19 cellular contexts compared by ENCODE assay signal in genomic region chr17:28969706-28970393, GRCh38. TPM values are rescaled to one million over a fixed set of nuclear protein-coding genes. Genes with fewer than 3 reads are reported as not detected.
DNase-seq lines count a peak whose midpoint lies in the region; ATAC-seq, FAIRE-seq and TF ChIP-seq lines count a peak whose summit lies in the region.
"Had no signal": no experiment of that assay in that cellular context is flagged by ENCODE, and none has a peak within 500 bp of the region (broad histone marks: within the 10 kb centered on the region; RNA-seq: fewer than 3 reads in every experiment).

No MANE protein-coding gene starts in this region.

- H3K4me3 ChIP-seq in HepG2 (replicated peaks in 1 of 3; ENCODE audit: insufficient read depth in 1 of 3, low read depth in 2 of 3, low read length in 3 of 3) (no peak overlapping the region; a peak in 1 of 6 replicates), right lobe of liver (no peak overlapping the region)
- H3K4me3 ChIP-seq: A549, K562 had no signal

- H4K20me1 ChIP-seq in HepG2 (ENCODE audit: insufficient read depth, low read length): no peaks in the 10 kb centered on the region

- no peak for DNase-seq in HepG2 (ENCODE audit: low spot score)
- DNase-seq in right lobe of liver: no peak
- DNase-seq in NCI-H69 (lab: John Stamatoyannopoulos, UW): peak; percentile 64
- no peak for DNase-seq in glutamatergic neuron
- no peak for DNase-seq in NCI-H2227 (lab: John Stamatoyannopoulos, UW; ENCODE audit: unreplicated experiment)
- DNase-seq in T-helper 9 cell: no peak
- DNase-seq: DMS79 treated with DMSO at 0.1 percent for 48 hours, H9, NCI-H1105, NCI-H1694 treated with DMSO at 0.1 percent for 48 hours, NCI-H2227 treated with DMSO at 0.1 percent for 48 hours, NCI-H510A treated with DMSO at 0.1 percent for 48 hours, PC-3 had no signal

- no peaks in the 10 kb centered on the region for H3K36me3 Mint-ChIP-seq in glutamatergic neuron (ENCODE audit: unreplicated experiment)

- H2AFZ ChIP-seq in HepG2 (ENCODE audit: low read length): no peak overlapping the region

- H3K9ac ChIP-seq in HepG2 (ENCODE audit: insufficient read depth, low read depth, low read length): no peak overlapping the region

- POLR2A ChIA-PET in HepG2 (lab: Yijun Ruan, JAX): interaction anchor here (0.8 kb wide), 1 partner anchor 73 kb away, joined by 3 read pairs; the partner anchor contains the start of gene PIPOX

- H3K27me3 Mint-ChIP-seq in glutamatergic neuron (ENCODE audit: unreplicated experiment): peaks cover 6% of the 10 kb centered on the region

- no peak for FAIRE-seq in HepG2 (lab: Jason Lieb, UNC)
- FAIRE-seq: D721Med, K562 had no signal

- H3K79me2 ChIP-seq in HepG2 (ENCODE audit: insufficient read depth, low read length): no peaks in the 10 kb centered on the region

- no peak overlapping the region for H3K27ac Mint-ChIP-seq in glutamatergic neuron (ENCODE audit: unreplicated experiment)

- H3K9me3 ChIP-seq in HepG2 (ENCODE audit: low read length): no peaks in the 10 kb centered on the region
- H3K9me3 ChIP-seq in right lobe of liver: no peaks in the 10 kb centered on the region
- H3K9me3 ChIP-seq: A549 had no signal

- peak overlapping the region; percentile 39; the same call in 1 of the 2 replicates for H3K4me2 ChIP-seq in HepG2 (ENCODE audit: low read depth, low read length)
- H3K4me2 ChIP-seq: A549 had no signal

- ATAC-seq in HepG2 (peak; percentile 35), right lobe of liver (no peak), HG02798 (IDR thresholded peaks at IDR 0.05; ENCODE audit: poor library complexity, unreplicated experiment) (no peak)
- ATAC-seq: A549, K562, PC-3 had no signal

- H3K27ac ChIP-seq in HepG2 (ENCODE audit: extremely low read length, insufficient read depth, low read length) (no peak overlapping the region), right lobe of liver (peak overlapping the region in 1 of 3 donors; percentile 21)
- H3K27ac ChIP-seq: A549 had no signal

- intact Hi-C loops in HepG2 (cut with micrococcal nuclease; ENCODE audit: unreplicated experiment) (loop anchor here (10.0 kb wide), 2 partner anchors 45 to 105 kb away; no protein-coding TSS in a partner anchor), right lobe of liver (cut with DNase I) (loop anchor here (2.0 to 5.0 kb wide), 2 partner anchors 142 to 143 kb away; no protein-coding TSS in a partner anchor)

- H3K4me1 ChIP-seq in HepG2 (ENCODE audit: insufficient read depth, low read length) (peaks cover 43% of the 10 kb centered on the region), right lobe of liver (peaks cover 0 to 55% (median 9%) of the 10 kb centered on the region in 4 donors)
- H3K4me1 ChIP-seq: A549 had no signal

- TF ChIP-seq CTCF in HepG2 (CRISPR knock-in tag; IDR thresholded peaks at IDR 0.05) (no peak), right lobe of liver (IDR thresholded peaks at IDR 0.05) (no peak), glutamatergic neuron (IDR thresholded peaks at IDR 0.05; ENCODE audit: partially characterized antibody, unreplicated experiment) (no peak)

- no peak for TF ChIP-seq RAD21 in HepG2 (CRISPR knock-in tag; IDR thresholded peaks at IDR 0.05)

- peaks cover 7% of the 10 kb centered on the region for H3K9me3 Mint-ChIP-seq in glutamatergic neuron (ENCODE audit: unreplicated experiment)
- H3K9me3 Mint-ChIP-seq: H9 had no signal

- peak overlapping the region; percentile 26 for H3K4me3 Mint-ChIP-seq in glutamatergic neuron (ENCODE audit: unreplicated experiment)

- CTCF ChIA-PET in HepG2 (lab: Yijun Ruan, JAX; ENCODE audit: low intra/inter-chr PET ratio, low total read pairs): no interaction called here

- BruUV-seq in HepG2 (replicated peaks; lab: Mats Ljungman, UMichigan): no TSS peak

- H3K4me1 Mint-ChIP-seq in glutamatergic neuron (ENCODE audit: low read depth, unreplicated experiment): peaks cover 40% of the 10 kb centered on the region

- in situ Hi-C loops in HepG2 (cut with HindIII; ENCODE audit: extremely low pct_ligation_motif_present, low pct_unique_long_range_greater_than_20kb): loop anchor here (5.0 kb wide), 1 partner anchor 137 kb away; no protein-coding TSS in a partner anchor

- 28% methylated on average over 7 of the region's 12 CpGs for WGBS in HepG2 (ENCODE audit: low lambda C conversion rate)
- 62% methylated on average over 4 of the region's 12 CpGs for WGBS in right lobe of liver (ENCODE audit: insufficient coverage, low coverage, low lambda C conversion rate, missing lambda C conversion rate)

- TF ChIP-seq POLR2A in HepG2 (IDR thresholded peaks at IDR 0.05; ENCODE audit: insufficient read depth in 1 of 2, low read depth in 2 of 2, low read length in 2 of 2): no peak
- no peak for TF ChIP-seq POLR2A in right lobe of liver (IDR thresholded peaks at IDR 0.05)

- H3K27me3 ChIP-seq in HepG2 (ENCODE audit: control insufficient read depth in 1 of 2, insufficient read depth in 2 of 2, low read length in 2 of 2) (peaks cover 2 to 75% of the 10 kb centered on the region in 2 experiments; a peak in 4 of 5 replicates), right lobe of liver (no peaks in the 10 kb centered on the region)

- TF ChIP-seq EP300 in HepG2 (IDR thresholded peaks at IDR 0.05; ENCODE audit: low read depth in 2 of 2, low read length in 2 of 2): no peak
- TF ChIP-seq EP300 in HepG2 (CRISPR knock-in tag; IDR thresholded peaks at IDR 0.05; ENCODE audit: borderline replicate concordance): no peak

- no peaks in the 10 kb centered on the region for H3K36me3 ChIP-seq in HepG2 (replicated peaks in 1 of 2; ENCODE audit: control insufficient read depth in 1 of 2, insufficient read depth in 2 of 2, low read length in 2 of 2)
- no peaks in the 10 kb centered on the region for H3K36me3 ChIP-seq in right lobe of liver

TF ChIP-seq in HepG2, 621 proteins besides CTCF, POLR2A, EP300 and RAD21 (continues in another document):
- TF ChIP-seq MTA3 (CRISPR knock-in tag; IDR thresholded peaks at IDR 0.05): no peak

RNA-seq across cellular contexts. Expression of gene PHF12, which starts 18.5 kb away (rescaled TPM):
- total RNA-seq in HepG2 (2016; rRNA removed; fragmentation: Illumina TruSeq; extraction: Trizol) (9.8 and 10.0 TPM in 2 replicates), right lobe of liver (10 to 100 TPM; 13.0 to 33.1 (median 17.4) TPM), glutamatergic neuron (ENCODE audit: unreplicated experiment) (59.8 TPM)
- total RNA-seq in HepG2 (2016; cell fraction: cytosol; rRNA removed; fragmentation: Illumina TruSeq; extraction: Trizol; ENCODE audit: low read depth): 38.8 and 40.7 TPM in 2 replicates
- total RNA-seq in HepG2 (2016; cell fraction: insoluble cytoplasmic fraction; rRNA removed; fragmentation: Illumina TruSeq; extraction: Trizol): 6.6 and 12.3 TPM in 2 replicates
- 20.1 and 21.2 TPM in 2 replicates for total RNA-seq in HepG2 (2016; cell fraction: membrane; rRNA removed; fragmentation: Illumina TruSeq; extraction: Trizol)
- total RNA-seq in HepG2 (2016; cell fraction: nucleus; rRNA removed; fragmentation: Illumina TruSeq; extraction: Trizol): 11.6 and 13.5 TPM in 2 replicates
- polyA plus RNA-seq in HepG2 (2011; rRNA removed): 17.1 and 23.9 TPM in 2 replicates
- 9.0 and 10.2 TPM in 2 replicates for polyA plus RNA-seq in HepG2 (2011; cell fraction: cytosol; rRNA removed)
- 40.3 and 44.7 TPM in 2 replicates for polyA plus RNA-seq in HepG2 (2011; cell fraction: nucleus; rRNA removed)
- 12.4 and 17.6 TPM in 2 replicates for polyA plus RNA-seq in HepG2 (2012)
- polyA plus RNA-seq in HepG2 (2016; cell fraction: cytosol; fragmentation: Illumina TruSeq; extraction: Trizol; ENCODE audit: low read depth): 2.7 and 2.8 TPM in 2 replicates
- 11.3 and 15.3 TPM in 2 replicates for polyA plus RNA-seq in HepG2 (2016; cell fraction: insoluble cytoplasmic fraction; fragmentation: Illumina TruSeq; extraction: Trizol; ENCODE audit: low read depth)
- polyA plus RNA-seq in HepG2 (2016; cell fraction: membrane; fragmentation: Illumina TruSeq; extraction: Trizol; ENCODE audit: low read depth): 9.9 and 10.4 TPM in 2 replicates
- polyA plus RNA-seq in HepG2 (2016; cell fraction: nucleus; fragmentation: Illumina TruSeq; extraction: Trizol; ENCODE audit: insufficient read depth, low read depth): 39.1 and 44.1 TPM in 2 replicates
- polyA minus RNA-seq in HepG2 (2011; rRNA and poly(A)+ RNA removed; ENCODE audit: low replicate concordance): 32.1 and 43.1 TPM in 2 replicates
- 13.8 and 18.0 TPM in 2 replicates for polyA minus RNA-seq in HepG2 (2011; cell fraction: cytosol; rRNA and poly(A)+ RNA removed)
- polyA minus RNA-seq in HepG2 (2011; cell fraction: nucleus; rRNA and poly(A)+ RNA removed): 23.6 and 28.2 TPM in 2 replicates

RNA-seq across cellular contexts. Expression of gene SEZ6, which starts 36.0 kb away (rescaled TPM):
- total RNA-seq in HepG2 (2016; rRNA removed; fragmentation: Illumina TruSeq; extraction: Trizol) (not detected in 2 replicates), right lobe of liver (not detected), glutamatergic neuron (ENCODE audit: unreplicated experiment) (6.7 TPM)
- total RNA-seq in HepG2 (2016; cell fraction: cytosol; rRNA removed; fragmentation: Illumina TruSeq; extraction: Trizol; ENCODE audit: low read depth): not detected in 2 replicates
- total RNA-seq in HepG2 (2016; cell fraction: insoluble cytoplasmic fraction; rRNA removed; fragmentation: Illumina TruSeq; extraction: Trizol): not detected in 2 replicates
- not detected in 2 replicates for total RNA-seq in HepG2 (2016; cell fraction: membrane; rRNA removed; fragmentation: Illumina TruSeq; extraction: Trizol)
- total RNA-seq in HepG2 (2016; cell fraction: nucleus; rRNA removed; fragmentation: Illumina TruSeq; extraction: Trizol): not detected in 2 replicates
- polyA plus RNA-seq in HepG2 (2011; rRNA removed): 0.01 TPM in 1 of 2 replicates, not detected in the other
- polyA plus RNA-seq in HepG2 (2011; cell fraction: cytosol; rRNA removed): 0.03 TPM in 1 of 2 replicates, not detected in the other
- 0.26 and 0.52 TPM in 2 replicates for polyA plus RNA-seq in HepG2 (2011; cell fraction: nucleus; rRNA removed)
- polyA plus RNA-seq in HepG2 (2012): 0.38 TPM in 1 of 2 replicates, not detected in the other
- polyA plus RNA-seq in HepG2 (2016; cell fraction: cytosol; fragmentation: Illumina TruSeq; extraction: Trizol; ENCODE audit: low read depth): not detected in 2 replicates
- polyA plus RNA-seq in HepG2 (2016; cell fraction: insoluble cytoplasmic fraction; fragmentation: Illumina TruSeq; extraction: Trizol; ENCODE audit: low read depth): not detected in 2 replicates
- polyA plus RNA-seq in HepG2 (2016; cell fraction: membrane; fragmentation: Illumina TruSeq; extraction: Trizol; ENCODE audit: low read depth): not detected in 2 replicates
- polyA plus RNA-seq in HepG2 (2016; cell fraction: nucleus; fragmentation: Illumina TruSeq; extraction: Trizol; ENCODE audit: insufficient read depth, low read depth): not detected in 2 replicates
- polyA minus RNA-seq in HepG2 (2011; rRNA and poly(A)+ RNA removed; ENCODE audit: low replicate concordance): not detected in 2 replicates
- not detected in 2 replicates for polyA minus RNA-seq in HepG2 (2011; cell fraction: cytosol; rRNA and poly(A)+ RNA removed)
- not detected in 2 replicates for polyA minus RNA-seq in HepG2 (2011; cell fraction: nucleus; rRNA and poly(A)+ RNA removed)
- total RNA-seq: G401, K562, PC-3, SK-MEL-5 had no signal
- polyA plus RNA-seq: A549, K562 had no signal
